Comparison of ENCODE assay signal across 29 cellular contexts in the genomic region with DNA sequence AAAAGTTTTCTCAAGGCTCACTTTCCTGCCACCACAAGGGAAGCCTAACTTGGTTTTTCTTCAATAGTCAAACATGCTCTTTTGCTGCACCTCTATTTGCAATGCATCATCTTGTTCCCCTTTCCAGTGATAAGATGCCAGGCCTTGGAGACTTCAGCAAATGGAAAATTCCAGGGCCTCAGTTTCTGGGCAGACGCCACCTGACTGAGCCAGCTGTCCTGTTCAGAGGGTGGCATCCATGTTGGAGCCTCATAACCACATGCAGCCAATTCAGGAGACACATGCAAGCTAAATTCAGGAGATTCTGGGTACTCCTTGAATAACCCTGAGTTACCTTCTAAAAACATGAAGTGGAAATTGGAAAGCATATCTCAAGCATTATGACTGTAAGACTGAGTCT. TPM values are rescaled to one million over a fixed set of nuclear protein-coding genes. Genes with fewer than 3 reads are reported as not detected.
"Had no signal": no experiment of that assay in that cellular context is flagged by ENCODE, and none has a peak within 500 bp of the region (broad histone marks: within the 10 kb centered on the region; RNA-seq: fewer than 3 reads in every experiment).

No MANE protein-coding gene starts in this region.

- ATAC-seq: activated CD4-positive, alpha-beta T cell treated with anti-CD3 and anti-CD28 coated beads for 36 hours; activated CD8-positive, alpha-beta memory T cell treated with anti-CD3 and anti-CD28 coated beads, Interleukin-2, amount 10 ng/mL, durations not matched to agents 7 days and 5 days; activated CD8-positive, alpha-beta T cell treated with anti-CD3 and anti-CD28 coated beads, Interleukin-2, amount 10 ng/mL, durations not matched to agents 7 days and 5 days; activated naive CD8-positive, alpha-beta T cell treated with anti-CD3 and anti-CD28 coated beads, Interleukin-2, amount 50 U/mL, for 24 hours; body of pancreas; esophagus mucosa had no signal

- H3K36me3 ChIP-seq: adrenal gland, colonic mucosa had no signal

- H3K4me3 ChIP-seq: adrenal gland, body of pancreas, colonic mucosa had no signal

- FAIRE-seq: frontal cortex had no signal

- H3K4me1 ChIP-seq: adrenal gland, body of pancreas, colonic mucosa had no signal

- H3K9me3 ChIP-seq: adrenal gland, body of pancreas, colonic mucosa had no signal

- H3K27ac ChIP-seq: adrenal gland, body of pancreas, colonic mucosa had no signal

- H3K27me3 ChIP-seq: body of pancreas, colonic mucosa had no signal

- DNase-seq: activated CD4-positive, alpha-beta memory T cell treated with anti-CD3 and anti-CD28 coated beads for 36 hours; activated CD4-positive, alpha-beta T cell treated with anti-CD3 and anti-CD28 coated beads for 36 hours; activated CD4-positive, alpha-beta T cell treated with anti-CD3 and anti-CD28 coated beads, Interleukin-2, amount 10 ng/mL, durations not matched to agents 24 days and 14 days; activated CD4-positive, CD25-positive, alpha-beta regulatory T cell; activated CD4-positive, CD25-positive, alpha-beta regulatory T cell treated with anti-CD3 and anti-CD28 coated beads, Interleukin-2, amount 50 U/mL, for 72 hours; activated CD8-positive, alpha-beta memory T cell treated with anti-CD3 and anti-CD28 coated beads, Interleukin-2, amount 50 U/mL, for 4 hours; activated CD8-positive, alpha-beta T cell treated with anti-CD3 and anti-CD28 coated beads, Interleukin-2, amount 10 ng/mL, durations not matched to agents 7 days and 5 days; activated effector memory CD4-positive, alpha-beta T cell treated with anti-CD3 and anti-CD28 coated beads, Interleukin-2, amount 50 U/mL, for 16 hours; activated naive CD4-positive, alpha-beta T cell treated with anti-CD3 and anti-CD28 coated beads for 36 hours; activated naive CD8-positive, alpha-beta T cell treated with anti-CD3 and anti-CD28 coated beads for 36 hours; activated naive CD8-positive, alpha-beta T cell treated with anti-CD3 and anti-CD28 coated beads, Interleukin-2, amount 50 U/mL, for 24 hours; activated T-cell treated with anti-CD3 and anti-CD28 coated beads, Interleukin-2, amount 50 U/mL, for 1 hour; activated T-cell treated with anti-CD3 and anti-CD28 coated beads, Interleukin-2, amount 50 U/mL, for 48 hours; adrenal gland; amygdala; aorta; body of pancreas; cerebellar nuclear complex; colonic mucosa; effector CD8-positive, alpha-beta T cell; foreskin fibroblast; T-helper 2 cell had no signal

RNA-seq across cellular contexts. Expression of a gene that starts 51.8 kb away (rescaled TPM):
- total RNA-seq: activated CD4-positive, alpha-beta memory T cell treated with anti-CD3 and anti-CD28 coated beads for 36 hours; activated CD4-positive, alpha-beta T cell treated with anti-CD3 and anti-CD28 coated beads for 36 hours; activated CD4-positive, alpha-beta T cell treated with anti-CD3 and anti-CD28 coated beads, Interleukin-2, amount 10 ng/mL, durations not matched to agents 24 days and 14 days; activated CD8-positive, alpha-beta memory T cell treated with anti-CD3 and anti-CD28 coated beads for 36 hours; activated CD8-positive, alpha-beta memory T cell treated with anti-CD3 and anti-CD28 coated beads, Interleukin-2, amount 10 ng/mL, durations not matched to agents 7 days and 5 days; activated CD8-positive, alpha-beta T cell treated with anti-CD3 and anti-CD28 coated beads, Interleukin-2, amount 10 ng/mL, durations not matched to agents 7 days and 5 days; activated naive CD4-positive, alpha-beta T cell treated with anti-CD3 and anti-CD28 coated beads for 36 hours; activated naive CD8-positive, alpha-beta T cell treated with anti-CD3 and anti-CD28 coated beads for 36 hours; activated T-helper 1 cell treated with anti-CD3 and anti-CD28 coated beads, Interleukin-12 subunit alpha, Interleukin-12 subunit beta, Interleukin-2, Interleukin-4 antibody, amounts not matched to agents 30 ng/mL and 10 ng/mL and 1 ng/mL, durations not matched to agents 14 hours and 24 hours and 36 hours; activated T-helper 2 cell treated with anti-CD3 and anti-CD28 coated beads, Interferon-gamma antibody, Interleukin-2, Interleukin-4, amounts not matched to agents 10 μg/mL and 5 μg/mL and 100 μg/mL, durations not matched to agents 14 hours and 24 hours and 36 hours; body of pancreas; esophagus mucosa; T-helper 1 cell treated with Interleukin-12 subunit alpha and Interleukin-12 subunit beta and Interleukin-4 antibody, amounts not matched to agents 30 ng/mL and 1 ng/mL, for 36 hours had no signal
